8 cellular contexts compared by ENCODE assay signal in genomic region chr1:45585496-45586075, GRCh38. TPM values are rescaled to one million over a fixed set of nuclear protein-coding genes. Genes with fewer than 3 reads are reported as not detected.
A peak's percentile ranks its signal among the peaks of the same experiment; 100 is the strongest.
DNase-seq lines count a peak whose midpoint lies in the region; ATAC-seq and TF ChIP-seq lines count a peak whose summit lies in the region.

No MANE protein-coding gene starts in this region.

- in situ Hi-C loops in mammary epithelial cell (cut with MboI; ENCODE audit: low sequenced_read_pairs in 2 of 2) = no loop called here

- CTCF ChIA-PET in AG04450 (lab: Charles Lee) = no interaction called here
- CTCF ChIA-PET in mammary epithelial cell (lab: Charles Lee; ENCODE audit: low non-redundant PET) = no interaction called here

- intact Hi-C loops in mammary epithelial cell (cut with micrococcal nuclease) = loop anchor here (1.0 kb wide), 1 partner anchor 296 kb away; no protein-coding TSS in a partner anchor

- ATAC-seq in GM19395 (IDR thresholded peaks at IDR 0.05; ENCODE audit: unreplicated experiment) = no peak

- H3K9ac ChIP-seq in mammary epithelial cell (ENCODE audit: insufficient read depth, low read length) = peak overlapping the region; percentile 85

- no peaks in the 10 kb centered on the region for H3K27me3 ChIP-seq in AG04450 (ENCODE audit: control insufficient read depth, insufficient read depth, low read length)
- no peaks in the 10 kb centered on the region for H3K27me3 ChIP-seq in mammary epithelial cell (ENCODE audit: insufficient read depth, low read length)
- no peaks in the 10 kb centered on the region for H3K27me3 ChIP-seq in muscle layer of duodenum (ENCODE audit: low read depth, low read length)

- H3K27me3 Mint-ChIP-seq in IgD-negative memory B cell = no peaks in the 10 kb centered on the region

- H3K4me1 ChIP-seq in mammary epithelial cell (ENCODE audit: insufficient read depth, low read length) = peaks cover 14% of the 10 kb centered on the region
- H3K4me1 ChIP-seq in muscle layer of duodenum (ENCODE audit: control insufficient read depth in 1 of 2, insufficient read depth in 2 of 2, low read length in 2 of 2) = peaks cover 10 to 23% of the 10 kb centered on the region in 2 donors

- peaks cover 3% of the 10 kb centered on the region for H3K36me3 Mint-ChIP-seq in IgD-negative memory B cell

- H3K79me2 ChIP-seq in mammary epithelial cell (ENCODE audit: insufficient read depth, low read length) = peaks cover 65% of the 10 kb centered on the region

- H3K36me3 ChIP-seq in mammary epithelial cell (ENCODE audit: insufficient read depth, low read length) (no peaks in the 10 kb centered on the region), muscle layer of duodenum (ENCODE audit: control insufficient read depth in 1 of 2, insufficient read depth in 2 of 2, low read length in 2 of 2) (peaks cover 0 to 4% of the 10 kb centered on the region in 2 donors)

- peak overlapping the region; percentile 97 to 100 (median 99) for H3K4me3 Mint-ChIP-seq in IgD-negative memory B cell

- H3K9me3 Mint-ChIP-seq in IgD-negative memory B cell = no peaks in the 10 kb centered on the region

- TF ChIP-seq CTCF in AG04450 (IDR thresholded peaks at IDR 0.05; ENCODE audit: low read depth, low read length) (no peak), mammary epithelial cell (conservative IDR thresholded peaks at IDR 0.05 in 1 of 2, IDR thresholded peaks at IDR 0.05 in 1 of 2; ENCODE audit: extremely low read depth in 1 of 2, insufficient read depth in 1 of 2, low read depth in 1 of 2, low read length in 2 of 2) (no peak)

- no peak overlapping the region for H3K27ac ChIP-seq in AG04450 (ENCODE audit: low read depth, low read length)
- peak overlapping the region; percentile 89 for H3K27ac ChIP-seq in mammary epithelial cell (ENCODE audit: insufficient read depth, low read depth, low read length)
- peak overlapping the region; percentile 49 for H3K27ac ChIP-seq in muscle layer of duodenum (ENCODE audit: low read length)

- dilution Hi-C loops in mammary epithelial cell (cut with HindIII; ENCODE audit: low sequenced_read_pairs) = no loop called here

- H3K4me1 Mint-ChIP-seq in IgD-negative memory B cell = peaks cover 23 to 48% (median 26%) of the 10 kb centered on the region in 3 donors

- peaks cover 5% of the 10 kb centered on the region; the same call in 1 of the 2 replicates for H3K9me3 ChIP-seq in AG04450 (ENCODE audit: control insufficient read depth, insufficient read depth, low read length)
- H3K9me3 ChIP-seq in mammary epithelial cell (replicated peaks; ENCODE audit: insufficient read depth, low read length) = no peaks in the 10 kb centered on the region
- no peaks in the 10 kb centered on the region for H3K9me3 ChIP-seq in muscle layer of duodenum (ENCODE audit: control insufficient read depth in 1 of 2, low read length in 2 of 2)

- DNase-seq in AG04450 (ENCODE audit: low read depth, low spot score) = no peak
- no peak for DNase-seq in mammary epithelial cell
- DNase-seq in NCI-H1105 (lab: John Stamatoyannopoulos, UW) = no peak
- no peak for DNase-seq in ureter (ENCODE audit: low spot score)
- no peak for DNase-seq in amniotic stem cell (lab: John Stamatoyannopoulos, UW)

- 32% methylated on average over 7 of the region's 7 CpGs for WGBS in mammary epithelial cell (ENCODE audit: low coverage, missing lambda C conversion rate)

- H3K4me3 ChIP-seq in AG04450 (ENCODE audit: low read depth, low read length) (peak overlapping the region; percentile 99), mammary epithelial cell (replicated peaks in 1 of 3; ENCODE audit: insufficient read depth in 1 of 3, low read depth in 2 of 3, low read length in 3 of 3) (peak overlapping the region; percentile 45 to 97 (median 69)), muscle layer of duodenum (ENCODE audit: low read depth in 1 of 2, low read length in 2 of 2) (peak overlapping the region; percentile 81 to 100)

- H2AFZ ChIP-seq in mammary epithelial cell (ENCODE audit: low read depth, low read length) = no peak overlapping the region

- no peaks in the 10 kb centered on the region for H4K20me1 ChIP-seq in mammary epithelial cell (ENCODE audit: insufficient read depth, low read length)

- peak overlapping the region; percentile 94 to 98 (median 96) for H3K27ac Mint-ChIP-seq in IgD-negative memory B cell

- POLR2A ChIA-PET in AG04450 (lab: Yijun Ruan, JAX) = interaction anchor here (0.6 to 2.7 kb wide), 4 partner anchors 16 to 245 kb away, joined by 6 to 12 read pairs (median 12); partner anchors contain the start of genes GPBP1L1 and PRDX1

- H3K4me2 ChIP-seq in mammary epithelial cell (ENCODE audit: insufficient read depth, low read depth, low read length) = peak overlapping the region; percentile 86

- no TSS peak for BruUV-seq in mammary epithelial cell (replicated peaks; lab: Mats Ljungman, UMichigan)

RNA-seq across cellular contexts. Expression of gene NASP, which starts 1.7 kb away (rescaled TPM):
- polyA plus RNA-seq in AG04450 (2011; rRNA removed) = 61.9 and 74.8 TPM in 2 replicates
- polyA minus RNA-seq in AG04450 (2011; rRNA and poly(A)+ RNA removed) = 46.2 and 48.5 TPM in 2 replicates
- 116 TPM for polyA plus RNA-seq in IgD-negative memory B cell
- total RNA-seq in mammary epithelial cell = 10 to 100 TPM; 17.2 to 82.2 TPM
- polyA plus RNA-seq in mammary epithelial cell = 84.7 TPM
- polyA minus RNA-seq in mammary epithelial cell = 39.5 TPM
- 82.1 TPM for total RNA-seq in ureter

RNA-seq across cellular contexts. Expression of gene AKR1A1, which starts 35.0 kb away (rescaled TPM):
- polyA plus RNA-seq in AG04450 (2011; rRNA removed) = 150 and 175 TPM in 2 replicates
- polyA minus RNA-seq in AG04450 (2011; rRNA and poly(A)+ RNA removed) = 135 and 153 TPM in 2 replicates
- 117 TPM for polyA plus RNA-seq in IgD-negative memory B cell
- total RNA-seq in mammary epithelial cell = 10 to 100 TPM; 58.7 to 79.7 TPM
- 118 TPM for polyA plus RNA-seq in mammary epithelial cell
- polyA minus RNA-seq in mammary epithelial cell = 105 TPM
- total RNA-seq in ureter = 120 TPM

RNA-seq across cellular contexts. Expression of gene CCDC17, which starts 38.3 kb away (rescaled TPM):
- polyA plus RNA-seq in AG04450 (2011; rRNA removed) (0.19 TPM in 2 replicates), IgD-negative memory B cell (0.60 TPM), mammary epithelial cell (0.17 TPM)
- 1.5 and 1.7 TPM in 2 replicates for polyA minus RNA-seq in AG04450 (2011; rRNA and poly(A)+ RNA removed)
- total RNA-seq in mammary epithelial cell (1 to 10 TPM; 1.8 to 2.7 TPM), ureter (2.4 TPM)
- polyA minus RNA-seq in mammary epithelial cell = 2.5 TPM
